Comparison of ENCODE assay signal across 2 cellular contexts in the genomic region with DNA sequence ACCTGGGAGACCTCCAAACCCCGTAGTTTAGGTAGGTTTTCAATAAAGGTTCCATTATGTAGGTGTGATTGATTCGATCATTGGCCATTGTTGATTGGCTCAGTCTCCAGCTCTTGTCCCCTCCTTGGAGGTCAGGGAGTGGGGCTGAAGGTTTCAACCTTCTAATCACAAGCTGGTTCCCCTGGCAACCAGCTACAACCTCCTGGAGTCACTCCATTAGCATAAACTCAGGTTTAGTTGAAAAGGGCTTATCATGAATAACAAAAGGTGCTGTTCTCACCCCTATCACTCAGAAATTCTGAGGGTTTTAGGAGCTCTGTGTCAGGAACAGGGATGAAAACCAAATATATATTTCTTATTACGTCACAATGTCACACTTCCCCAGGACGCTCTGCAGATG.
TF ChIP-seq lines count a peak whose summit lies in the region.

No MANE protein-coding gene starts in this region.

TF ChIP-seq in GM23338, 12 proteins besides CTCF, POLR2A, EP300 and RAD21:
- TF ChIP-seq STAT1 (IDR thresholded peaks at IDR 0.05; ENCODE audit: unreplicated experiment), result no peak
- no peak for TF ChIP-seq EZH2 (IDR thresholded peaks at IDR 0.05; ENCODE audit: low read depth, unreplicated experiment)
- TF ChIP-seq CREB1 (CRISPR knock-in tag; IDR thresholded peaks at IDR 0.05; ENCODE audit: low read depth), result no peak
- TF ChIP-seq ZNF331 (CRISPR knock-in tag; IDR thresholded peaks at IDR 0.05; ENCODE audit: low read depth), result no peak

TF ChIP-seq in H1, 55 proteins besides CTCF, POLR2A, EP300 and RAD21:
- TF ChIP-seq SAP30 (IDR thresholded peaks at IDR 0.05; ENCODE audit: insufficient read depth, insufficient replicate concordance, low read length), result no peak
- TF ChIP-seq, protein P1, sequence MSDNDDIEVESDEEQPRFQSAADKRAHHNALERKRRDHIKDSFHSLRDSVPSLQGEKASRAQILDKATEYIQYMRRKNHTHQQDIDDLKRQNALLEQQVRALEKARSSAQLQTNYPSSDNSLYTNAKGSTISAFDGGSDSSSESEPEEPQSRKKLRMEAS (IDR thresholded peaks at IDR 0.05), result no peak
- TF ChIP-seq CHD1 (IDR thresholded peaks at IDR 0.05; ENCODE audit: low read depth, low read length), result no peak
- TF ChIP-seq POU5F1 (IDR thresholded peaks at IDR 0.05; ENCODE audit: low read depth, low read length), result peak; percentile 74; the same call in 1 of the 2 replicates
- no peak for TF ChIP-seq BACH1 (IDR thresholded peaks at IDR 0.05; ENCODE audit: low read length)
- no peak for TF ChIP-seq SIRT6 (IDR thresholded peaks at IDR 0.05; ENCODE audit: low read length)
